Comparison of ENCODE assay signal across 18 cellular contexts in the genomic region with DNA sequence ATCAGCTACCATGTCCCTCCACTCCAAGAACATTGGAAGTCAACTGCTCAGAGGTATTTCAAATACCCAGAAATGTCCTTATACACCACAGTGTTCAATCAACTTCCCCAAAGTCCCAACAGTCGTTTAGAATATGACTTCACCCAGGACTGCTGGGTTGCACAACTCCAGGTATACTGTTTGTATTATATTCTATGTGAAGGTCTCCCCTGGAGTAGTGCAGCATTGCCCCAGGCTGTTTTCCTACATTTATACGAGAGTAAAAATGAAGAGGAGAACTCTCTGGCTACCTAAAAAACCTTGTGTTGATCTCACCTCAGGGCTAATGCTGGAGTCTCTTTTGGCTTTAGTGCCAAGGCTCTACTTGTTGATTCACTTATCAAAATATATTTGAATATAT.
DNase-seq lines count a peak whose midpoint lies in the region; TF ChIP-seq lines count a peak whose summit lies in the region.
"Had no signal": no experiment of that assay in that cellular context is flagged by ENCODE, and none has a peak within 500 bp of the region (broad histone marks: within the 10 kb centered on the region; RNA-seq: fewer than 3 reads in every experiment).

No MANE protein-coding gene starts in this region.

- TF ChIP-seq POLR2A in lower leg skin (IDR thresholded peaks at IDR 0.05): no peak

- no peak overlapping the region for H2BK5ac ChIP-seq in mesenchymal stem cell (ENCODE audit: low read depth, low read length, poor library complexity, severe bottlenecking)

- H3K4me3 ChIP-seq in mesenchymal stem cell (ENCODE audit: insufficient read depth in 1 of 2, low read depth in 1 of 2, low read length in 2 of 2): no peak overlapping the region
- no peak overlapping the region for H3K4me3 ChIP-seq in lower leg skin (ENCODE audit: low read depth, poor library complexity, severe bottlenecking)
- H3K4me3 ChIP-seq: GM12878 had no signal

- no peaks in the 10 kb centered on the region for H3K27me3 ChIP-seq in mesenchymal stem cell (ENCODE audit: control insufficient read depth in 1 of 2, insufficient read depth in 1 of 2, low read length in 2 of 2)

- TF ChIP-seq CTCF in lower leg skin (IDR thresholded peaks at IDR 0.05): no peak

- no peaks in the 10 kb centered on the region for H3K79me1 ChIP-seq in mesenchymal stem cell (replicated peaks; ENCODE audit: low read length, poor library complexity, severe bottlenecking)

- H3K23ac ChIP-seq in mesenchymal stem cell (ENCODE audit: low read length in 2 of 2): no peak overlapping the region

- H3K18ac ChIP-seq in mesenchymal stem cell (ENCODE audit: low read depth in 1 of 2, low read length in 2 of 2): no peak overlapping the region

- no peak overlapping the region for H2BK120ac ChIP-seq in mesenchymal stem cell (ENCODE audit: low read depth, low read length)

- no peak overlapping the region for H3K9ac ChIP-seq in mesenchymal stem cell (ENCODE audit: low read length)

- peak; percentile 36 for DNase-seq in NCI-H748 (lab: John Stamatoyannopoulos, UW; ENCODE audit: unreplicated experiment)
- no peak for DNase-seq in NCI-H748 treated with DMSO at 0.1 percent for 48 hours (lab: John Stamatoyannopoulos, UW)
- peak; percentile 18 for DNase-seq in M059J (ENCODE audit: low read depth)
- peak; percentile 40 for DNase-seq in NOMO-1 treated with DMSO at 0.1 percent for 48 hours (lab: John Stamatoyannopoulos, UW; ENCODE audit: unreplicated experiment)
- no peak for DNase-seq in mesenchymal stem cell
- DNase-seq in cortex of kidney (lab: John Stamatoyannopoulos, UW): no peak
- DNase-seq in stimulated activated CD4-positive, alpha-beta T cell treated with anti-CD3 and anti-CD28 coated beads, Interleukin-4, amount 100 ng/mL, for 4 hours: no peak
- no peak for DNase-seq in lower leg skin (ENCODE audit: low spot score in 2 of 2)
- DNase-seq: DMS 273 treated with DMSO at 0.1 percent for 48 hours, GDM1, H9, NCI-H1105, NCI-H187, NCI-H2171, NCI-H510A had no signal

- no peaks in the 10 kb centered on the region for H3K9me3 ChIP-seq in mesenchymal stem cell (ENCODE audit: control insufficient read depth, low read length)

- no peak overlapping the region for H2AFZ ChIP-seq in mesenchymal stem cell (ENCODE audit: low read depth, low read length)

- H2BK12ac ChIP-seq in mesenchymal stem cell (ENCODE audit: low read length in 2 of 2): no peak overlapping the region

- H3K36me3 ChIP-seq in mesenchymal stem cell (ENCODE audit: control insufficient read depth in 1 of 2, insufficient read depth in 2 of 2, low read depth in 1 of 2, low read length in 2 of 2): no peaks in the 10 kb centered on the region

- H4K8ac ChIP-seq in mesenchymal stem cell (ENCODE audit: low read length): no peak overlapping the region

- no peak overlapping the region for H3K4me2 ChIP-seq in mesenchymal stem cell (ENCODE audit: low read length, poor library complexity, severe bottlenecking)

- no peak overlapping the region for H3K27ac ChIP-seq in mesenchymal stem cell (ENCODE audit: low read length, poor library complexity, severe bottlenecking)
- H3K27ac ChIP-seq: C4-2B, RWPE1 had no signal

- no peak overlapping the region for H2BK15ac ChIP-seq in mesenchymal stem cell (ENCODE audit: low read depth, poor library complexity, severe bottlenecking)

- no peak overlapping the region for H3K4ac ChIP-seq in mesenchymal stem cell (ENCODE audit: low read depth in 1 of 2, low read length in 2 of 2)

- no peak overlapping the region for H4K91ac ChIP-seq in mesenchymal stem cell (ENCODE audit: low read length)

- H3K14ac ChIP-seq in mesenchymal stem cell (ENCODE audit: low read length in 2 of 2): no peak overlapping the region

- intact Hi-C loops in lower leg skin (cut with DNase I; ENCODE audit: low total_unique reads): no loop called here

- peak overlapping the region; percentile 36 for H2AK5ac ChIP-seq in mesenchymal stem cell (ENCODE audit: low read length, severe bottlenecking)

- H3K4me1 ChIP-seq in mesenchymal stem cell (ENCODE audit: control insufficient read depth, insufficient read depth, low read depth, low read length): peaks cover 3% of the 10 kb centered on the region

- WGBS in mesenchymal stem cell: no CpG with 5 or more reads among the region's 2 CpGs
- 63 to 77% methylated on average over 2 of the region's 2 CpGs for WGBS in lower leg skin, 2 donors

Comparison
In these comparisons a context has a peak if more than half of its experiments do, and no peak if none do; other contexts are left out.
1. DNase-seq: peak in NCI-H748 (single experiment), M059J (single experiment) and NOMO-1 treated with DMSO at 0.1 percent for 48 hours (single experiment); none in NCI-H748 treated with DMSO at 0.1 percent for 48 hours (single experiment), mesenchymal stem cell (single experiment), cortex of kidney (single experiment), stimulated activated CD4-positive, alpha-beta T cell treated with anti-CD3 and anti-CD28 coated beads, Interleukin-4, amount 100 ng/mL, for 4 hours (0 of 2) and lower leg skin (0 of 2).